ENCODE assay signal across 1 cellular context in the genomic region with DNA sequence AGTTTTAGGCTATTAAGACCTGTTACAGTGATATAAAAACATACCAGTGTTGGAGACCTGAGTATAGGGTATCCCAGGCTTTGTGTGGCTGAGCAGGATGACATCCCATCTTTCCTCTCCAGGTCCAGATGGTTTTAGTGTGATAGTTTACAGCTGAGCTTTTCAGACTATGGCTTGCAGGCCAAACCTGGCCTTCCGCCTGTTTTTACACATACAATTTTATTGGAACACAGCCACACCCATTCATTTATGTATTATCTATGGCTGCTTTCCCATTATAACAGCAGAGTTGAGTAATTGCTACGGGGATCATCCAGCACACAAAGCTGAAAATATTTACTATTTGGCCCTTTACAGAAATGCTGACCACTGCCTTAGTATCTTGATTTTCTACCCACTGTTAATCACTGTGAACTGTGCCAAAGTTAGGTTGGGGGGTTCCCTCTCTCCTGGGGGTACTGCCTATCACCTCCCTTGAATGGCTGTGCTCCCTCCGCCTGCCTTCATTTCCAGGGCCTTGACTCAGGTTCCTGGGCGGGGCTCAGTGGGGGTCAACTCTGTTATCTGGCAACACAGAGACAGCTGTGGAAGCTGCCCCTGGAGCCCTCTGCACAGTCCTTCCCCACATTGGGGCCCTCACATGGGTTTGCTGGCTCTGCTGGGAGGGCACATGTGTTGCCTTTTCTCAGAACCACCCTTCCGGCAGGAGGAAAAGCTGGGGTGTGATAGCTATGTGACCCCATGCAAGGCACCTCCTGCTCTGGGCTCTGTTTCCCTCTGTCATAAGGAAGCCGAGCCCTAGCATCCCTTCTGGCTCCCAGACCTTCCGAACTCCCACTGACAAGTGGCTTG.
TF ChIP-seq lines count a peak whose summit lies in the region.

No MANE protein-coding gene starts in this region.

TF ChIP-seq in GM23338, 12 proteins besides CTCF, POLR2A, EP300 and RAD21 (continued from another document):
- TF ChIP-seq, protein P1, sequence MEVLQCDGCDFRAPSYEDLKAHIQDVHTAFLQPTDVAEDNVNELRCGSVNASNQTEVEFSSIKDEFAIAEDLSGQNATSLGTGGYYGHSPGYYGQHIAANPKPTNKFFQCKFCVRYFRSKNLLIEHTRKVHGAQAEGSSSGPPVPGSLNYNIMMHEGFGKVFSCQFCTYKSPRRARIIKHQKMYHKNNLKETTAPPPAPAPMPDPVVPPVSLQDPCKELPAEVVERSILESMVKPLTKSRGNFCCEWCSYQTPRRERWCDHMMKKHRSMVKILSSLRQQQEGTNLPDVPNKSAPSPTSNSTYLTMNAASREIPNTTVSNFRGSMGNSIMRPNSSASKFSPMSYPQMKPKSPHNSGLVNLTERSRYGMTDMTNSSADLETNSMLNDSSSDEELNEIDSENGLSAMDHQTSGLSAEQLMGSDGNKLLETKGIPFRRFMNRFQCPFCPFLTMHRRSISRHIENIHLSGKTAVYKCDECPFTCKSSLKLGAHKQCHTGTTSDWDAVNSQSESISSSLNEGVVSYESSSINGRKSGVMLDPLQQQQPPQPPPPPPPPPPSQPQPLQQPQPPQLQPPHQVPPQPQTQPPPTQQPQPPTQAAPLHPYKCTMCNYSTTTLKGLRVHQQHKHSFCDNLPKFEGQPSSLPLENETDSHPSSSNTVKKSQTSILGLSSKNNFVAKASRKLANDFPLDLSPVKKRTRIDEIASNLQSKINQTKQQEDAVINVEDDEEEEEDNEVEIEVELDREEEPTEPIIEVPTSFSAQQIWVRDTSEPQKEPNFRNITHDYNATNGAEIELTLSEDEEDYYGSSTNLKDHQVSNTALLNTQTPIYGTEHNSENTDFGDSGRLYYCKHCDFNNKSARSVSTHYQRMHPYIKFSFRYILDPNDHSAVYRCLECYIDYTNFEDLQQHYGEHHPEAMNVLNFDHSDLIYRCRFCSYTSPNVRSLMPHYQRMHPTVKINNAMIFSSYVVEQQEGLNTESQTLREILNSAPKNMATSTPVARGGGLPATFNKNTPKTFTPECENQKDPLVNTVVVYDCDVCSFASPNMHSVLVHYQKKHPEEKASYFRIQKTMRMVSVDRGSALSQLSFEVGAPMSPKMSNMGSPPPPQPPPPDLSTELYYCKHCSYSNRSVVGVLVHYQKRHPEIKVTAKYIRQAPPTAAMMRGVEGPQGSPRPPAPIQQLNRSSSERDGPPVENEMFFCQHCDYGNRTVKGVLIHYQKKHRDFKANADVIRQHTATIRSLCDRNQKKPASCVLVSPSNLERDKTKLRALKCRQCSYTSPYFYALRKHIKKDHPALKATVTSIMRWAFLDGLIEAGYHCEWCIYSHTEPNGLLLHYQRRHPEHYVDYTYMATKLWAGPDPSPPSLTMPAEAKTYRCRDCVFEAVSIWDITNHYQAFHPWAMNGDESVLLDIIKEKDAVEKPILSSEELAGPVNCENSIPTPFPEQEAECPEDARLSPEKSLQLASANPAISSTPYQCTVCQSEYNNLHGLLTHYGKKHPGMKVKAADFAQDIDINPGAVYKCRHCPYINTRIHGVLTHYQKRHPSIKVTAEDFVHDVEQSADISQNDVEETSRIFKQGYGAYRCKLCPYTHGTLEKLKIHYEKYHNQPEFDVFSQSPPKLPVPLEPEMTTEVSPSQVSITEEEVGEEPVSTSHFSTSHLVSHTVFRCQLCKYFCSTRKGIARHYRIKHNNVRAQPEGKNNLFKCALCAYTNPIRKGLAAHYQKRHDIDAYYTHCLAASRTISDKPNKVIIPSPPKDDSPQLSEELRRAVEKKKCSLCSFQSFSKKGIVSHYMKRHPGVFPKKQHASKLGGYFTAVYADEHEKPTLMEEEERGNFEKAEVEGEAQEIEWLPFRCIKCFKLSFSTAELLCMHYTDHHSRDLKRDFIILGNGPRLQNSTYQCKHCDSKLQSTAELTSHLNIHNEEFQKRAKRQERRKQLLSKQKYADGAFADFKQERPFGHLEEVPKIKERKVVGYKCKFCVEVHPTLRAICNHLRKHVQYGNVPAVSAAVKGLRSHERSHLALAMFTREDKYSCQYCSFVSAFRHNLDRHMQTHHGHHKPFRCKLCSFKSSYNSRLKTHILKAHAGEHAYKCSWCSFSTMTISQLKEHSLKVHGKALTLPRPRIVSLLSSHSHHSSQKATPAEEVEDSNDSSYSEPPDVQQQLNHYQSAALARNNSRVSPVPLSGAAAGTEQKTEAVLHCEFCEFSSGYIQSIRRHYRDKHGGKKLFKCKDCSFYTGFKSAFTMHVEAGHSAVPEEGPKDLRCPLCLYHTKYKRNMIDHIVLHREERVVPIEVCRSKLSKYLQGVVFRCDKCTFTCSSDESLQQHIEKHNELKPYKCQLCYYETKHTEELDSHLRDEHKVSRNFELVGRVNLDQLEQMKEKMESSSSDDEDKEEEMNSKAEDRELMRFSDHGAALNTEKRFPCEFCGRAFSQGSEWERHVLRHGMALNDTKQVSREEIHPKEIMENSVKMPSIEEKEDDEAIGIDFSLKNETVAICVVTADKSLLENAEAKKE (CRISPR knock-in tag; IDR thresholded peaks at IDR 0.05): no peak
- TF ChIP-seq, protein P2, sequence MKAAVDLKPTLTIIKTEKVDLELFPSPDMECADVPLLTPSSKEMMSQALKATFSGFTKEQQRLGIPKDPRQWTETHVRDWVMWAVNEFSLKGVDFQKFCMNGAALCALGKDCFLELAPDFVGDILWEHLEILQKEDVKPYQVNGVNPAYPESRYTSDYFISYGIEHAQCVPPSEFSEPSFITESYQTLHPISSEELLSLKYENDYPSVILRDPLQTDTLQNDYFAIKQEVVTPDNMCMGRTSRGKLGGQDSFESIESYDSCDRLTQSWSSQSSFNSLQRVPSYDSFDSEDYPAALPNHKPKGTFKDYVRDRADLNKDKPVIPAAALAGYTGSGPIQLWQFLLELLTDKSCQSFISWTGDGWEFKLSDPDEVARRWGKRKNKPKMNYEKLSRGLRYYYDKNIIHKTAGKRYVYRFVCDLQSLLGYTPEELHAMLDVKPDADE (IDR thresholded peaks at IDR 0.05): no peak
- TF ChIP-seq NANOG (IDR thresholded peaks at IDR 0.05; ENCODE audit: borderline replicate concordance): no peak
- TF ChIP-seq ZNF331 (CRISPR knock-in tag; IDR thresholded peaks at IDR 0.05; ENCODE audit: low read depth): no peak
- no peak for TF ChIP-seq EZH2 (IDR thresholded peaks at IDR 0.05; ENCODE audit: low read depth, unreplicated experiment)
- no peak for TF ChIP-seq CREB1 (CRISPR knock-in tag; IDR thresholded peaks at IDR 0.05; ENCODE audit: low read depth)
